ENCODE assay signal across 1 cellular context in genomic region chr2:168179592-168179991, GRCh38.
TF ChIP-seq lines count a peak whose summit lies in the region.

No MANE protein-coding gene starts in this region.

TF ChIP-seq in IMR-90, 13 proteins besides CTCF, POLR2A, EP300 and RAD21 (continued from another document):
- TF ChIP-seq USF2 (IDR thresholded peaks at IDR 0.05; ENCODE audit: low read depth, low read length) (no peak), MAFK (IDR thresholded peaks at IDR 0.05; ENCODE audit: low read depth, low read length) (no peak), MXI1 (IDR thresholded peaks at IDR 0.05; ENCODE audit: borderline replicate concordance, low read depth, low read length) (no peak), SMC3 (IDR thresholded peaks at IDR 0.05; ENCODE audit: low read depth, low read length) (no peak), NFE2L2 (IDR thresholded peaks at IDR 0.05; ENCODE audit: low read depth, low read length) (no peak)
